ENCODE assay signal across 12 cellular contexts in genomic region chr3:45544719-45545296, GRCh38. TPM values are rescaled to one million over a fixed set of nuclear protein-coding genes. Genes with fewer than 3 reads are reported as not detected.
DNase-seq lines count a peak whose midpoint lies in the region; ATAC-seq, FAIRE-seq and TF ChIP-seq lines count a peak whose summit lies in the region.
"Had no signal": no experiment of that assay in that cellular context is flagged by ENCODE, and none has a peak within 500 bp of the region (broad histone marks: within the 10 kb centered on the region; RNA-seq: fewer than 3 reads in every experiment).

No MANE protein-coding gene starts in this region.

- no peaks in the 10 kb centered on the region for H4K20me1 ChIP-seq in IMR-90 (ENCODE audit: insufficient read depth, low read length)

- H3K27ac ChIP-seq in A549 (peak overlapping the region; percentile 70 to 71; a peak in 5 of 6 replicates), IMR-90 (ENCODE audit: insufficient read depth, low read length) (no peak overlapping the region), coronary artery (peak overlapping the region; percentile 7 to 51), lower lobe of right lung (peak overlapping the region; percentile 10), breast epithelium (peak overlapping the region in 1 of 2 donors; percentile 88)

- peaks cover 4% of the 10 kb centered on the region; the same call in 1 of the 2 replicates for H3K36me3 ChIP-seq in IMR-90 (ENCODE audit: control insufficient read depth, insufficient read depth, low read length)
- H3K36me3 ChIP-seq in lower lobe of right lung = peaks cover 4% of the 10 kb centered on the region
- no peaks in the 10 kb centered on the region for H3K36me3 ChIP-seq in breast epithelium

- H3K14ac ChIP-seq in IMR-90 (replicated peaks; ENCODE audit: low read depth, low read length) = peak overlapping the region; percentile 82

- H3K4ac ChIP-seq in IMR-90 (ENCODE audit: low read depth, low read length) = peak overlapping the region; percentile 61

- peak overlapping the region; percentile 47 for H2AFZ ChIP-seq in IMR-90 (replicated peaks; ENCODE audit: low read length, poor library complexity)

- H2BK5ac ChIP-seq in IMR-90 (ENCODE audit: low read depth, low read length, poor library complexity, severe bottlenecking) = peak overlapping the region; percentile 43

- BruUV-seq in IMR-90 (replicated peaks; lab: Mats Ljungman, UMichigan) = no TSS peak

- DNase-seq in A549 (ENCODE audit: low read depth in 1 of 2, low spot score in 1 of 2) (no peak), IMR-90 (no peak), coronary artery (ENCODE audit: low spot score) (no peak), lower lobe of right lung (no peak), NCI-H1048 (lab: John Stamatoyannopoulos, UW) (no peak), NOMO-1 treated with DMSO at 0.1 percent for 48 hours (lab: John Stamatoyannopoulos, UW; ENCODE audit: unreplicated experiment) (no peak), H4 (ENCODE audit: low spot score) (no peak), breast epithelium (ENCODE audit: low spot score in 2 of 2) (no peak)
- DNase-seq: activated B cell treated with CpG ODN at 0.5 μM for 24 hours; AML-193; effector CD8-positive, alpha-beta T cell; SHP77 treated with DMSO at 0.1 percent for 48 hours had no signal

- H3K9me1 ChIP-seq in IMR-90 (ENCODE audit: insufficient read depth, low read length) = peaks cover 26% of the 10 kb centered on the region

- no peak for ATAC-seq in A549
- ATAC-seq in IMR-90 (ENCODE audit: low read depth) = peak; percentile 36
- peak; percentile 33 to 51 for ATAC-seq in lower lobe of right lung

- H4K8ac ChIP-seq in IMR-90 (ENCODE audit: low read depth in 2 of 2, low read length in 2 of 2) = peak overlapping the region; percentile 24 to 61; a peak in 3 of 4 replicates

- POLR2A ChIA-PET in A549 (lab: Yijun Ruan, JAX) = interaction anchor here (1.2 kb wide), 1 partner anchor 49 kb away, joined by 3 read pairs; no protein-coding TSS in a partner anchor
- POLR2A ChIA-PET in IMR-90 (lab: Charles Lee; ENCODE audit: unreplicated experiment) = no interaction called here

- H2AK5ac ChIP-seq in IMR-90 (ENCODE audit: low read depth, low read length) = peak overlapping the region; percentile 64

- in situ Hi-C loops in IMR-90 (cut with MboI; ENCODE audit: low sequenced_read_pairs) = no loop called here

- CTCF ChIA-PET in A549 (lab: Yijun Ruan, JAX) (interaction anchor here (0.9 to 2.3 kb wide), 3 partner anchors 34 to 122 kb away, joined by 3 to 8 read pairs (median 5); no protein-coding TSS in a partner anchor), IMR-90 (lab: Yijun Ruan, JAX) (interaction anchor here (0.8 to 1.4 kb wide), 2 partner anchors 20 to 39 kb away, joined by 3 read pairs; no protein-coding TSS in a partner anchor)

- H3K23ac ChIP-seq in IMR-90 (ENCODE audit: low read depth, low read length) = no peak overlapping the region

- H3K9ac ChIP-seq in IMR-90 (ENCODE audit: low read depth, low read length) = no peak overlapping the region

- peak overlapping the region; percentile 34 for H2AK9ac ChIP-seq in IMR-90 (replicated peaks; ENCODE audit: low read depth, low read length, poor library complexity)

- TF ChIP-seq RAD21 in A549 (conservative IDR thresholded peaks at IDR 0.05 in 1 of 2, IDR thresholded peaks at IDR 0.05 in 1 of 2) (no peak), IMR-90 (IDR thresholded peaks at IDR 0.05; ENCODE audit: low read length) (no peak)

- peak overlapping the region; percentile 87; the same call in 2 of the 3 replicates for H2BK15ac ChIP-seq in IMR-90 (ENCODE audit: low read depth, low read length)

- H3K79me1 ChIP-seq in IMR-90 (ENCODE audit: low read depth in 1 of 2, low read length in 2 of 2) = peaks cover 3 to 11% of the 10 kb centered on the region in 2 experiments; a peak in 1 of 4 replicates

- no peak for TF ChIP-seq EP300 in A549 (IDR thresholded peaks at IDR 0.05)

- H3K4me3 ChIP-seq in A549 (no peak overlapping the region), IMR-90 (ENCODE audit: insufficient read depth, low read depth, low read length) (no peak overlapping the region), coronary artery (no peak overlapping the region), lower lobe of right lung (no peak overlapping the region), breast epithelium (no peak overlapping the region)

- TF ChIP-seq CTCF in A549 (IDR thresholded peaks at IDR 0.05) = no peak
- peak; percentile 12; the same call in 1 of the 2 replicates for TF ChIP-seq CTCF in IMR-90 (conservative IDR thresholded peaks at IDR 0.05; ENCODE audit: low read depth, low read length)
- TF ChIP-seq CTCF in coronary artery (IDR thresholded peaks at IDR 0.05) = no peak
- TF ChIP-seq CTCF in lower lobe of right lung (IDR thresholded peaks at IDR 0.05) = peak; percentile 11
- TF ChIP-seq CTCF in breast epithelium (IDR thresholded peaks at IDR 0.05) = no peak

- WGBS in A549 (ENCODE audit: missing lambda C conversion rate) = 61% methylated on average over 7 of the region's 8 CpGs
- WGBS in IMR-90 (ENCODE audit: extremely low coverage in 2 of 2, insufficient read length in 1 of 2), 2 experiments = 92% methylated on average over 2 of the region's 8 CpGs; no CpG with 5 or more reads in 1 of the 2 experiments

- no peak for TF ChIP-seq POLR2A in A549 (IDR thresholded peaks at IDR 0.05; ENCODE audit: low read length)
- TF ChIP-seq POLR2A in IMR-90 (IDR thresholded peaks at IDR 0.05; ENCODE audit: low read depth, low read length) = no peak
- no peak for TF ChIP-seq POLR2A in breast epithelium (IDR thresholded peaks at IDR 0.05)

- H3K27me3 ChIP-seq in IMR-90 (ENCODE audit: control insufficient read depth, insufficient read depth, low read length) (no peaks in the 10 kb centered on the region), lower lobe of right lung (ENCODE audit: low read depth) (no peaks in the 10 kb centered on the region), breast epithelium (no peaks in the 10 kb centered on the region)

- H3K4me1 ChIP-seq in A549 = peaks cover 38% of the 10 kb centered on the region
- H3K4me1 ChIP-seq in IMR-90 (ENCODE audit: control insufficient read depth, insufficient read depth, low read length) = peaks cover 25% of the 10 kb centered on the region
- peaks cover 61% of the 10 kb centered on the region for H3K4me1 ChIP-seq in lower lobe of right lung
- H3K4me1 ChIP-seq in breast epithelium = no peaks in the 10 kb centered on the region

- intact Hi-C loops in IMR-90 (cut with micrococcal nuclease) = no loop called here
- intact Hi-C loops in lower lobe of right lung (cut with DNase I) = no loop called here
- intact Hi-C loops in breast epithelium (cut with DNase I; ENCODE audit: low total_unique reads) = no loop called here

- H3K56ac ChIP-seq in IMR-90 (ENCODE audit: extremely low read depth, insufficient read depth, low read length) = no peak overlapping the region

- H3K18ac ChIP-seq in IMR-90 (ENCODE audit: low read depth, low read length) = peak overlapping the region; percentile 63; the same call in 1 of the 2 replicates

- H3K9me3 ChIP-seq in A549 = no peaks in the 10 kb centered on the region
- no peaks in the 10 kb centered on the region for H3K9me3 ChIP-seq in IMR-90 (ENCODE audit: control insufficient read depth, insufficient read depth, low read length)
- no peaks in the 10 kb centered on the region for H3K9me3 ChIP-seq in lower lobe of right lung
- H3K9me3 ChIP-seq in breast epithelium = no peaks in the 10 kb centered on the region

- H3K4me2 ChIP-seq in A549 = peak overlapping the region; percentile 14; the same call in 2 of the 3 replicates
- H3K4me2 ChIP-seq in IMR-90 (ENCODE audit: low read depth, low read length) = no peak overlapping the region

- H4K91ac ChIP-seq in IMR-90 (ENCODE audit: insufficient read depth, low read depth, low read length) = peak overlapping the region; percentile 63

- dilution Hi-C loops in IMR-90 (cut with HindIII; ENCODE audit: low sequenced_read_pairs, unreplicated experiment) = no loop called here

- peak overlapping the region; percentile 74; the same call in 1 of the 2 replicates for H2BK20ac ChIP-seq in IMR-90 (ENCODE audit: low read depth, low read length)

- no peak for FAIRE-seq in A549 (lab: Jason Lieb, UNC)

- peak overlapping the region; percentile 39; the same call in 1 of the 2 replicates for H4K5ac ChIP-seq in IMR-90 (ENCODE audit: low read depth, low read length)

- H2BK120ac ChIP-seq in IMR-90 (ENCODE audit: low read depth, low read length) = peak overlapping the region; percentile 32; the same call in 1 of the 2 replicates

TF ChIP-seq in A549, 52 proteins besides CTCF, POLR2A, EP300 and RAD21:
- TF ChIP-seq CEBPB (IDR thresholded peaks at IDR 0.05) (peak; percentile 23 to 53; a peak in 3 of 4 replicates), EHF (CRISPR knock-in tag; IDR thresholded peaks at IDR 0.05) (no peak)

TF ChIP-seq in IMR-90, 13 proteins besides CTCF, POLR2A, EP300 and RAD21:
- TF ChIP-seq RCOR1 (IDR thresholded peaks at IDR 0.05; ENCODE audit: insufficient replicate concordance, low read length) (no peak), USF2 (IDR thresholded peaks at IDR 0.05; ENCODE audit: low read depth, low read length) (no peak), CEBPB (IDR thresholded peaks at IDR 0.05; ENCODE audit: low read depth, low read length) (peak; percentile 92), MXI1 (IDR thresholded peaks at IDR 0.05; ENCODE audit: borderline replicate concordance, low read depth, low read length) (no peak), FOS (IDR thresholded peaks at IDR 0.05; ENCODE audit: low read depth, low read length) (no peak), RFX5 (IDR thresholded peaks at IDR 0.05; ENCODE audit: low read depth, low read length) (no peak)

RNA-seq across cellular contexts. Expression of gene LIMD1, which starts 49.7 kb away (rescaled TPM):
- polyA plus RNA-seq in A549 (2011; rRNA removed) (30.7 and 38.6 TPM in 2 replicates), A549 (2017; fragmentation: RNase III; extraction: RNeasy Plus Mini Kit Qiagen cat#74134 plus additional on column Dnase treatment) (17.4 to 18.8 TPM (median 18.8 TPM) in 3 replicates), IMR-90 (2012; rRNA removed) (20.5 and 20.9 TPM in 2 replicates)
- polyA plus RNA-seq in A549 (2012; cell fraction: cytosol; rRNA removed) = 14.9 and 20.0 TPM in 2 replicates
- polyA plus RNA-seq in A549 (2012; cell fraction: nucleus; rRNA removed) = 48.7 and 51.2 TPM in 2 replicates
- 95.4 and 109 TPM in 2 replicates for polyA minus RNA-seq in A549 (2011; rRNA and poly(A)+ RNA removed)
- total RNA-seq in IMR-90 (2012; rRNA removed) (21.5 and 22.5 TPM in 2 replicates), lower lobe of right lung (80.6 TPM), breast epithelium (10 to 100 TPM; 23.0 to 25.9 (median 25.8) TPM)
- polyA plus RNA-seq in IMR-90 (2012; cell fraction: cytosol; rRNA removed) = 12.3 and 13.9 TPM in 2 replicates
- 52.7 and 53.0 TPM in 2 replicates for polyA plus RNA-seq in IMR-90 (2012; cell fraction: nucleus; rRNA removed; ENCODE audit: low replicate concordance)
- total RNA-seq in H4 (2014; rRNA removed; shearing (Covaris generic)) = 3.3 and 4.0 TPM in 2 replicates

Comparison
In these comparisons a context has a peak if more than half of its experiments do, and no peak if none do; other contexts are left out.
1. ATAC-seq: peak in IMR-90 (single experiment) and lower lobe of right lung (2 of 2); none in A549 (0 of 2).
2. CTCF ChIP-seq: peak in IMR-90 (single experiment) and lower lobe of right lung (single experiment); none in A549 (single experiment), coronary artery (single experiment) and breast epithelium (0 of 3).